Comparison of ENCODE assay signal across 29 cellular contexts in the genomic region with DNA sequence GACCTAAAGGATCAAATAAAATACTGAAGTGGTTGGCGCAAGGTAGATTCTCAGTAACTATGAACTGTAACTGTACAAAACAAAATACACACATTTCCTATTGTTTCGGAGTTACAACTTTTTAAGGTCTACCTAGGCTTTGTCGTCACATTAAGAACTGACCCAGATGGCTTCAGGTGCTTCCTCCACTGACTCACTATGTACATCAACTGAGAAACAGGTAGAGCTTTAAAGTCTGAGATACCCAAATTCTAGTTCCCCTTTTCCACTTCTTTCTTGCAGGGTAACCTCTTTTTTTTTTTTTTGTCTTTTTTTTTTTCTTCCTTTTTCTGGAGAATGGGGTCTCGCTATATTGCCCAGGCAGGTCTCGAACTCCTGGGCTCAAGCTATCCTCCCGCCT.
"Had no signal": no experiment of that assay in that cellular context is flagged by ENCODE, and none has a peak within 500 bp of the region (broad histone marks: within the 10 kb centered on the region; RNA-seq: fewer than 3 reads in every experiment).

No MANE protein-coding gene starts in this region.

- DNase-seq: activated CD4-positive, alpha-beta memory T cell treated with anti-CD3 and anti-CD28 coated beads, Interleukin-2, amount 10 ng/mL, durations not matched to agents 7 days and 5 days; activated CD4-positive, alpha-beta T cell treated with anti-CD3 and anti-CD28 coated beads for 36 hours; activated CD4-positive, alpha-beta T cell treated with anti-CD3 and anti-CD28 coated beads, Interleukin-2, amount 50 U/mL, for 1 hour; activated naive CD8-positive, alpha-beta T cell treated with anti-CD3 and anti-CD28 coated beads, Interleukin-2, amount 50 U/mL, for 24 hours; activated T-cell treated with anti-CD3 and anti-CD28 coated beads for 4 hours; amniotic stem cell; MG63; NCI-H1092 treated with DMSO at 0.1 percent for 48 hours; NCI-H1417 treated with DMSO at 0.1 percent for 48 hours; NCI-H1694; NCI-H2029; NCI-H2107; NCI-H2171 treated with DMSO at 0.1 percent for 48 hours; NCI-H226; NCI-H510A treated with DMSO at 0.1 percent for 48 hours; NCI-H69; NK-92 treated with Interleukin-12 subunit alpha and Interleukin-12 subunit beta, amount 100 ng/mL, for 24 hours; OCI-M1; Peyer's patch; Right ventricle myocardium superior; SJCRH30; SK-N-SH; T-helper 1 cell had no signal

- ATAC-seq: activated CD4-positive, alpha-beta T cell treated with anti-CD3 and anti-CD28 coated beads for 36 hours; activated naive CD8-positive, alpha-beta T cell treated with anti-CD3 and anti-CD28 coated beads, Interleukin-2, amount 50 U/mL, for 24 hours had no signal

- H3K27ac Mint-ChIP-seq: activated CD4-positive, alpha-beta memory T cell treated with anti-CD3 and anti-CD28 coated beads, Interleukin-2, amount 10 ng/mL, durations not matched to agents 7 days and 5 days; activated naive CD4-positive, alpha-beta T cell treated with anti-CD3 and anti-CD28 coated beads, Interleukin-2, amount 50 U/mL, for 24 hours; brain had no signal

- H3K27me3 Mint-ChIP-seq: activated CD4-positive, alpha-beta memory T cell treated with anti-CD3 and anti-CD28 coated beads, Interleukin-2, amount 10 ng/mL, durations not matched to agents 7 days and 5 days; activated CD4-positive, alpha-beta T cell treated with anti-CD3 and anti-CD28 coated beads for 36 hours; activated naive CD4-positive, alpha-beta T cell treated with anti-CD3 and anti-CD28 coated beads, Interleukin-2, amount 50 U/mL, for 24 hours; activated naive CD8-positive, alpha-beta T cell treated with anti-CD3 and anti-CD28 coated beads, Interleukin-2, amount 50 U/mL, for 24 hours; central memory CD8-positive, alpha-beta T cell had no signal

- H3K4me3 ChIP-seq: MG63, Peyer's patch, SJCRH30 had no signal

- H3K9me3 Mint-ChIP-seq: activated CD4-positive, alpha-beta memory T cell treated with anti-CD3 and anti-CD28 coated beads, Interleukin-2, amount 10 ng/mL, durations not matched to agents 7 days and 5 days; activated naive CD4-positive, alpha-beta T cell treated with anti-CD3 and anti-CD28 coated beads, Interleukin-2, amount 50 U/mL, for 24 hours; activated naive CD8-positive, alpha-beta T cell treated with anti-CD3 and anti-CD28 coated beads, Interleukin-2, amount 50 U/mL, for 24 hours; brain; central memory CD8-positive, alpha-beta T cell had no signal

- H3K27ac ChIP-seq: KMS-11, Peyer's patch, RWPE1, SJCRH30, VCaP had no signal

- H3K4me3 Mint-ChIP-seq: activated CD4-positive, alpha-beta memory T cell treated with anti-CD3 and anti-CD28 coated beads, Interleukin-2, amount 10 ng/mL, durations not matched to agents 7 days and 5 days; activated CD4-positive, alpha-beta T cell treated with anti-CD3 and anti-CD28 coated beads for 36 hours; activated naive CD4-positive, alpha-beta T cell treated with anti-CD3 and anti-CD28 coated beads, Interleukin-2, amount 50 U/mL, for 24 hours; activated naive CD8-positive, alpha-beta T cell treated with anti-CD3 and anti-CD28 coated beads, Interleukin-2, amount 50 U/mL, for 24 hours; brain; central memory CD8-positive, alpha-beta T cell had no signal

- H3K9me3 ChIP-seq: MG63, Peyer's patch, SJCRH30, SK-N-SH had no signal

- H3K27me3 ChIP-seq: MG63, Peyer's patch, SJCRH30 had no signal
